1 cellular context compared by ENCODE assay signal in the genomic region with DNA sequence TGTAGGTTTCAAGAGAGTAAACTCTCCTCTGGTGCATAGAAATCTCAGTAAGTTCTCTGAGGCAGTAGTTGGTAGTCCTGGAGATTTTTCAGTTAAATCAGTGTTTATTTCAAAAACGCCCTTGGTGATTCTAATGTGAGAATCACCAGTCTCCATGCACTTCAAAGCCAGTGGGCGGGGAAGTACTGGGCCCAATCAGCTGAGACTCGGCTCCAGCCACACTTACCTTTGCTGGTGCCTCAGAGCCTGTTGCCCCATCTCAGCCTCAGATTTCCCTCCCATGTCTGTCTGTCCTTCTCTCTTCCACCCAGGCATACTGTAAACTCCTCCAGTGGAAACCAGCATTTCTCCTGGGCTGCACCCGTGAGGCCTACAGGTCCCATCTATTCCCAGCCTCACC.
TF ChIP-seq lines count a peak whose summit lies in the region.

No MANE protein-coding gene starts in this region.

TF ChIP-seq in HepG2, 621 proteins besides CTCF, POLR2A, EP300 and RAD21 (continued from another document and continues in another):
- TF ChIP-seq, protein P1, sequence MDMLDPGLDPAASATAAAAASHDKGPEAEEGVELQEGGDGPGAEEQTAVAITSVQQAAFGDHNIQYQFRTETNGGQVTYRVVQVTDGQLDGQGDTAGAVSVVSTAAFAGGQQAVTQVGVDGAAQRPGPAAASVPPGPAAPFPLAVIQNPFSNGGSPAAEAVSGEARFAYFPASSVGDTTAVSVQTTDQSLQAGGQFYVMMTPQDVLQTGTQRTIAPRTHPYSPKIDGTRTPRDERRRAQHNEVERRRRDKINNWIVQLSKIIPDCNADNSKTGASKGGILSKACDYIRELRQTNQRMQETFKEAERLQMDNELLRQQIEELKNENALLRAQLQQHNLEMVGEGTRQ (IDR thresholded peaks at IDR 0.05; ENCODE audit: low read depth, low read length) = no peak
- TF ChIP-seq, protein P1 (CRISPR knock-in tag; IDR thresholded peaks at IDR 0.05; ENCODE audit: borderline replicate concordance) = no peak
- 0 out of 2 replicates have a peak, but pooled peaks have one; percentile 12 for TF ChIP-seq SALL1 (CRISPR knock-in tag; IDR thresholded peaks at IDR 0.05)
- TF ChIP-seq, protein P2, sequence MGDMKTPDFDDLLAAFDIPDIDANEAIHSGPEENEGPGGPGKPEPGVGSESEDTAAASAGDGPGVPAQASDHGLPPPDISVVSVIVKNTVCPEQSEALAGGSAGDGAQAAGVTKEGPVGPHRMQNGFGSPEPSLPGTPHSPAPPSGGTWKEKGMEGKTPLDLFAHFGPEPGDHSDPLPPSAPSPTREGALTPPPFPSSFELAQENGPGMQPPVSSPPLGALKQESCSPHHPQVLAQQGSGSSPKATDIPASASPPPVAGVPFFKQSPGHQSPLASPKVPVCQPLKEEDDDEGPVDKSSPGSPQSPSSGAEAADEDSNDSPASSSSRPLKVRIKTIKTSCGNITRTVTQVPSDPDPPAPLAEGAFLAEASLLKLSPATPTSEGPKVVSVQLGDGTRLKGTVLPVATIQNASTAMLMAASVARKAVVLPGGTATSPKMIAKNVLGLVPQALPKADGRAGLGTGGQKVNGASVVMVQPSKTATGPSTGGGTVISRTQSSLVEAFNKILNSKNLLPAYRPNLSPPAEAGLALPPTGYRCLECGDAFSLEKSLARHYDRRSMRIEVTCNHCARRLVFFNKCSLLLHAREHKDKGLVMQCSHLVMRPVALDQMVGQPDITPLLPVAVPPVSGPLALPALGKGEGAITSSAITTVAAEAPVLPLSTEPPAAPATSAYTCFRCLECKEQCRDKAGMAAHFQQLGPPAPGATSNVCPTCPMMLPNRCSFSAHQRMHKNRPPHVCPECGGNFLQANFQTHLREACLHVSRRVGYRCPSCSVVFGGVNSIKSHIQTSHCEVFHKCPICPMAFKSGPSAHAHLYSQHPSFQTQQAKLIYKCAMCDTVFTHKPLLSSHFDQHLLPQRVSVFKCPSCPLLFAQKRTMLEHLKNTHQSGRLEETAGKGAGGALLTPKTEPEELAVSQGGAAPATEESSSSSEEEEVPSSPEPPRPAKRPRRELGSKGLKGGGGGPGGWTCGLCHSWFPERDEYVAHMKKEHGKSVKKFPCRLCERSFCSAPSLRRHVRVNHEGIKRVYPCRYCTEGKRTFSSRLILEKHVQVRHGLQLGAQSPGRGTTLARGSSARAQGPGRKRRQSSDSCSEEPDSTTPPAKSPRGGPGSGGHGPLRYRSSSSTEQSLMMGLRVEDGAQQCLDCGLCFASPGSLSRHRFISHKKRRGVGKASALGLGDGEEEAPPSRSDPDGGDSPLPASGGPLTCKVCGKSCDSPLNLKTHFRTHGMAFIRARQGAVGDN (CRISPR knock-in tag; IDR thresholded peaks at IDR 0.05) = peak; percentile 42; the same call in 1 of the 2 replicates
- TF ChIP-seq SP5 (CRISPR knock-in tag; IDR thresholded peaks at IDR 0.05; ENCODE audit: borderline replicate concordance, low read depth) = peak; percentile 93
- no peak for TF ChIP-seq ZBTB7B (CRISPR knock-in tag; IDR thresholded peaks at IDR 0.05)
- TF ChIP-seq ZFYVE20 (CRISPR knock-in tag; IDR thresholded peaks at IDR 0.05; ENCODE audit: borderline replicate concordance, low read depth) = no peak
- TF ChIP-seq ZBTB43 (CRISPR knock-in tag; conservative IDR thresholded peaks at IDR 0.05) = no peak
- no peak for TF ChIP-seq ZNF136 (CRISPR knock-in tag; IDR thresholded peaks at IDR 0.05; ENCODE audit: low read depth)
- TF ChIP-seq, protein P3, sequence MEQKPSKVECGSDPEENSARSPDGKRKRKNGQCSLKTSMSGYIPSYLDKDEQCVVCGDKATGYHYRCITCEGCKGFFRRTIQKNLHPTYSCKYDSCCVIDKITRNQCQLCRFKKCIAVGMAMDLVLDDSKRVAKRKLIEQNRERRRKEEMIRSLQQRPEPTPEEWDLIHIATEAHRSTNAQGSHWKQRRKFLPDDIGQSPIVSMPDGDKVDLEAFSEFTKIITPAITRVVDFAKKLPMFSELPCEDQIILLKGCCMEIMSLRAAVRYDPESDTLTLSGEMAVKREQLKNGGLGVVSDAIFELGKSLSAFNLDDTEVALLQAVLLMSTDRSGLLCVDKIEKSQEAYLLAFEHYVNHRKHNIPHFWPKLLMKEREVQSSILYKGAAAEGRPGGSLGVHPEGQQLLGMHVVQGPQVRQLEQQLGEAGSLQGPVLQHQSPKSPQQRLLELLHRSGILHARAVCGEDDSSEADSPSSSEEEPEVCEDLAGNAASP (CRISPR knock-in tag; IDR thresholded peaks at IDR 0.05; ENCODE audit: borderline replicate concordance) = no peak
- TF ChIP-seq, protein P4, sequence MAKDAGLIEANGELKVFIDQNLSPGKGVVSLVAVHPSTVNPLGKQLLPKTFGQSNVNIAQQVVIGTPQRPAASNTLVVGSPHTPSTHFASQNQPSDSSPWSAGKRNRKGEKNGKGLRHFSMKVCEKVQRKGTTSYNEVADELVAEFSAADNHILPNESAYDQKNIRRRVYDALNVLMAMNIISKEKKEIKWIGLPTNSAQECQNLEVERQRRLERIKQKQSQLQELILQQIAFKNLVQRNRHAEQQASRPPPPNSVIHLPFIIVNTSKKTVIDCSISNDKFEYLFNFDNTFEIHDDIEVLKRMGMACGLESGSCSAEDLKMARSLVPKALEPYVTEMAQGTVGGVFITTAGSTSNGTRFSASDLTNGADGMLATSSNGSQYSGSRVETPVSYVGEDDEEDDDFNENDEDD (CRISPR knock-in tag; IDR thresholded peaks at IDR 0.05; ENCODE audit: borderline replicate concordance) = no peak
- TF ChIP-seq ZMYM3 (CRISPR knock-in tag; IDR thresholded peaks at IDR 0.05) = no peak
- TF ChIP-seq TCF7 (IDR thresholded peaks at IDR 0.05; ENCODE audit: low read depth) = peak; percentile 73
- TF ChIP-seq POGZ (CRISPR knock-in tag; IDR thresholded peaks at IDR 0.05) = 0 out of 2 replicates have a peak, but pooled peaks have one; percentile 16
- no peak for TF ChIP-seq THAP7 (CRISPR knock-in tag; IDR thresholded peaks at IDR 0.05)
- 0 out of 2 replicates have a peak, but pooled peaks have one; percentile 8 for TF ChIP-seq GATAD2A (CRISPR knock-in tag; IDR thresholded peaks at IDR 0.05)
- no peak for TF ChIP-seq GZF1 (CRISPR knock-in tag; IDR thresholded peaks at IDR 0.05)
- TF ChIP-seq, protein P5, sequence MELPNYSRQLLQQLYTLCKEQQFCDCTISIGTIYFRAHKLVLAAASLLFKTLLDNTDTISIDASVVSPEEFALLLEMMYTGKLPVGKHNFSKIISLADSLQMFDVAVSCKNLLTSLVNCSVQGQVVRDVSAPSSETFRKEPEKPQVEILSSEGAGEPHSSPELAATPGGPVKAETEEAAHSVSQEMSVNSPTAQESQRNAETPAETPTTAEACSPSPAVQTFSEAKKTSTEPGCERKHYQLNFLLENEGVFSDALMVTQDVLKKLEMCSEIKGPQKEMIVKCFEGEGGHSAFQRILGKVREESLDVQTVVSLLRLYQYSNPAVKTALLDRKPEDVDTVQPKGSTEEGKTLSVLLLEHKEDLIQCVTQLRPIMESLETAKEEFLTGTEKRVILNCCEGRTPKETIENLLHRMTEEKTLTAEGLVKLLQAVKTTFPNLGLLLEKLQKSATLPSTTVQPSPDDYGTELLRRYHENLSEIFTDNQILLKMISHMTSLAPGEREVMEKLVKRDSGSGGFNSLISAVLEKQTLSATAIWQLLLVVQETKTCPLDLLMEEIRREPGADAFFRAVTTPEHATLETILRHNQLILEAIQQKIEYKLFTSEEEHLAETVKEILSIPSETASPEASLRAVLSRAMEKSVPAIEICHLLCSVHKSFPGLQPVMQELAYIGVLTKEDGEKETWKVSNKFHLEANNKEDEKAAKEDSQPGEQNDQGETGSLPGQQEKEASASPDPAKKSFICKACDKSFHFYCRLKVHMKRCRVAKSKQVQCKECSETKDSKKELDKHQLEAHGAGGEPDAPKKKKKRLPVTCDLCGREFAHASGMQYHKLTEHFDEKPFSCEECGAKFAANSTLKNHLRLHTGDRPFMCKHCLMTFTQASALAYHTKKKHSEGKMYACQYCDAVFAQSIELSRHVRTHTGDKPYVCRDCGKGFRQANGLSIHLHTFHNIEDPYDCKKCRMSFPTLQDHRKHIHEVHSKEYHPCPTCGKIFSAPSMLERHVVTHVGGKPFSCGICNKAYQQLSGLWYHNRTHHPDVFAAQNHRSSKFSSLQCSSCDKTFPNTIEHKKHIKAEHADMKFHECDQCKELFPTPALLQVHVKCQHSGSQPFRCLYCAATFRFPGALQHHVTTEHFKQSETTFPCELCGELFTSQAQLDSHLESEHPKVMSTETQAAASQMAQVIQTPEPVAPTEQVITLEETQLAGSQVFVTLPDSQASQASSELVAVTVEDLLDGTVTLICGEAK (IDR thresholded peaks at IDR 0.05) = no peak
- TF ChIP-seq, protein P5 (CRISPR knock-in tag; IDR thresholded peaks at IDR 0.05) = no peak
- TF ChIP-seq HOXA5 (CRISPR knock-in tag; IDR thresholded peaks at IDR 0.05) = no peak
- no peak for TF ChIP-seq BORCS8-MEF2B (CRISPR knock-in tag; IDR thresholded peaks at IDR 0.05)
- TF ChIP-seq, protein P6, sequence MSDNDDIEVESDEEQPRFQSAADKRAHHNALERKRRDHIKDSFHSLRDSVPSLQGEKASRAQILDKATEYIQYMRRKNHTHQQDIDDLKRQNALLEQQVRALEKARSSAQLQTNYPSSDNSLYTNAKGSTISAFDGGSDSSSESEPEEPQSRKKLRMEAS (IDR thresholded peaks at IDR 0.05) = 0 out of 2 replicates have a peak, but pooled peaks have one; percentile 19
- TF ChIP-seq ZNF776 (CRISPR knock-in tag; IDR thresholded peaks at IDR 0.05) = no peak
- no peak for TF ChIP-seq HNF1B (CRISPR knock-in tag; IDR thresholded peaks at IDR 0.05)
- TF ChIP-seq ZNF747 (CRISPR knock-in tag; IDR thresholded peaks at IDR 0.05; ENCODE audit: borderline replicate concordance) = 0 out of 2 replicates have a peak, but pooled peaks have one; percentile 20
- TF ChIP-seq POGK (CRISPR knock-in tag; conservative IDR thresholded peaks at IDR 0.05) = no peak
- TF ChIP-seq CENPX (CRISPR knock-in tag; IDR thresholded peaks at IDR 0.05) = no peak
